1 cellular context compared by ENCODE assay signal in the genomic region with DNA sequence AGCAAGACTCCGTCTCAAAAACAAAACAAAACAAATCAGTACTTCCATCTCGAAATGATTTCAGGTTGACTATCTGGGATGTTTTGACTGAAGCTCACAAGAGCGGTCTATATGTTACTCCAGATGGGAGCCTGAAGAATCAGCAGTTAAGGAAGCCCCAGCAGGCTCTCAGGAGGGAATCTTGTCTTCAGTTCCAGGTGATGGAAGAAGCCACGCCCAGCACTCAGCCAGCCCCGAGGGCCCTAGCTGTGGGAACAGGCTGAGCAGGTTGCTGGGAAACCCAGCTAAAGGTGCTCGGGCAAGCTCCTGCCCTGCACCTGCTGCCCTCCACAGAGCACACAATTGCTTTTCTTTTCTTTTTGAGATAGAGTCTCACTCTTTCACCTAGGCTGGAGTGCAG.
TF ChIP-seq lines count a peak whose summit lies in the region.

No MANE protein-coding gene starts in this region.

TF ChIP-seq in K562, 482 proteins besides CTCF, POLR2A, EP300 and RAD21:
- TF ChIP-seq, protein P1, sequence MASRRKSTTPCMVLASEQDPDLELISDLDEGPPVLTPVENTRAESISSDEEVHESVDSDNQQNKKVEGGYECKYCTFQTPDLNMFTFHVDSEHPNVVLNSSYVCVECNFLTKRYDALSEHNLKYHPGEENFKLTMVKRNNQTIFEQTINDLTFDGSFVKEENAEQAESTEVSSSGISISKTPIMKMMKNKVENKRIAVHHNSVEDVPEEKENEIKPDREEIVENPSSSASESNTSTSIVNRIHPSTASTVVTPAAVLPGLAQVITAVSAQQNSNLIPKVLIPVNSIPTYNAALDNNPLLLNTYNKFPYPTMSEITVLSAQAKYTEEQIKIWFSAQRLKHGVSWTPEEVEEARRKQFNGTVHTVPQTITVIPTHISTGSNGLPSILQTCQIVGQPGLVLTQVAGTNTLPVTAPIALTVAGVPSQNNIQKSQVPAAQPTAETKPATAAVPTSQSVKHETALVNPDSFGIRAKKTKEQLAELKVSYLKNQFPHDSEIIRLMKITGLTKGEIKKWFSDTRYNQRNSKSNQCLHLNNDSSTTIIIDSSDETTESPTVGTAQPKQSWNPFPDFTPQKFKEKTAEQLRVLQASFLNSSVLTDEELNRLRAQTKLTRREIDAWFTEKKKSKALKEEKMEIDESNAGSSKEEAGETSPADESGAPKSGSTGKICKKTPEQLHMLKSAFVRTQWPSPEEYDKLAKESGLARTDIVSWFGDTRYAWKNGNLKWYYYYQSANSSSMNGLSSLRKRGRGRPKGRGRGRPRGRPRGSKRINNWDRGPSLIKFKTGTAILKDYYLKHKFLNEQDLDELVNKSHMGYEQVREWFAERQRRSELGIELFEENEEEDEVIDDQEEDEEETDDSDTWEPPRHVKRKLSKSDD (conservative IDR thresholded peaks at IDR 0.05; ENCODE audit: low read length) = no peak
- TF ChIP-seq ZNF311 (CRISPR knock-in tag; IDR thresholded peaks at IDR 0.05) = no peak
- TF ChIP-seq HDAC1 (IDR thresholded peaks at IDR 0.05) = no peak
- no peak for TF ChIP-seq CSDE1 (IDR thresholded peaks at IDR 0.05)
- TF ChIP-seq ZNF766 (CRISPR knock-in tag; conservative IDR thresholded peaks at IDR 0.05) = no peak
- no peak for TF ChIP-seq RFX1 (IDR thresholded peaks at IDR 0.05)
- no peak for TF ChIP-seq NEUROD1 (IDR thresholded peaks at IDR 0.05; ENCODE audit: borderline replicate concordance, low read depth, low read length, partially characterized antibody)
- TF ChIP-seq VEZF1 (CRISPR knock-in tag; IDR thresholded peaks at IDR 0.05) = no peak
- TF ChIP-seq, protein P2, sequence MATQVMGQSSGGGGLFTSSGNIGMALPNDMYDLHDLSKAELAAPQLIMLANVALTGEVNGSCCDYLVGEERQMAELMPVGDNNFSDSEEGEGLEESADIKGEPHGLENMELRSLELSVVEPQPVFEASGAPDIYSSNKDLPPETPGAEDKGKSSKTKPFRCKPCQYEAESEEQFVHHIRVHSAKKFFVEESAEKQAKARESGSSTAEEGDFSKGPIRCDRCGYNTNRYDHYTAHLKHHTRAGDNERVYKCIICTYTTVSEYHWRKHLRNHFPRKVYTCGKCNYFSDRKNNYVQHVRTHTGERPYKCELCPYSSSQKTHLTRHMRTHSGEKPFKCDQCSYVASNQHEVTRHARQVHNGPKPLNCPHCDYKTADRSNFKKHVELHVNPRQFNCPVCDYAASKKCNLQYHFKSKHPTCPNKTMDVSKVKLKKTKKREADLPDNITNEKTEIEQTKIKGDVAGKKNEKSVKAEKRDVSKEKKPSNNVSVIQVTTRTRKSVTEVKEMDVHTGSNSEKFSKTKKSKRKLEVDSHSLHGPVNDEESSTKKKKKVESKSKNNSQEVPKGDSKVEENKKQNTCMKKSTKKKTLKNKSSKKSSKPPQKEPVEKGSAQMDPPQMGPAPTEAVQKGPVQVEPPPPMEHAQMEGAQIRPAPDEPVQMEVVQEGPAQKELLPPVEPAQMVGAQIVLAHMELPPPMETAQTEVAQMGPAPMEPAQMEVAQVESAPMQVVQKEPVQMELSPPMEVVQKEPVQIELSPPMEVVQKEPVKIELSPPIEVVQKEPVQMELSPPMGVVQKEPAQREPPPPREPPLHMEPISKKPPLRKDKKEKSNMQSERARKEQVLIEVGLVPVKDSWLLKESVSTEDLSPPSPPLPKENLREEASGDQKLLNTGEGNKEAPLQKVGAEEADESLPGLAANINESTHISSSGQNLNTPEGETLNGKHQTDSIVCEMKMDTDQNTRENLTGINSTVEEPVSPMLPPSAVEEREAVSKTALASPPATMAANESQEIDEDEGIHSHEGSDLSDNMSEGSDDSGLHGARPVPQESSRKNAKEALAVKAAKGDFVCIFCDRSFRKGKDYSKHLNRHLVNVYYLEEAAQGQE (CRISPR knock-in tag; IDR thresholded peaks at IDR 0.05; ENCODE audit: low read depth) = no peak
- no peak for TF ChIP-seq DNMT1 (IDR thresholded peaks at IDR 0.05)
- TF ChIP-seq FOXK1 (CRISPR knock-in tag; IDR thresholded peaks at IDR 0.05; ENCODE audit: borderline replicate concordance) = no peak
